Comparison of ENCODE assay signal across 23 cellular contexts in the genomic region with DNA sequence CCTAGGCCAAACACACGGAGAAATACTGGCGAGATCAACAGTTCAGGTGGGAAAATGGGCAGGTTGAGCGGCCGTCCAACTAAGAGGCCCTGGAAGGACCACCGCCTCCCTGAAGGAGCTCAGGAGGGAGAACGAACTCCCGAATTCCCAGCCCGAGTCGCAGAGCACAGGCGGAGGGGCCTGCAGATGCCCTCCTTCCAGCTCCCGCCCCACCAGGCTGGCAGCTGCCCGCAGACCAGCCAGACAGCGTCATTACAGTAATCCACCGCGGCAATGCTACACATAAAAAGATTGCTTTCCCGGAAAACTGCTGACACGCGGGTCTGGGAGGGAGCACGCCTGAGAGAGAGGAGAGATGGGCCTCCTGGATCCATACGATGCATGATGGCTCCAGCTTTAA.
"Had no signal": no experiment of that assay in that cellular context is flagged by ENCODE, and none has a peak within 500 bp of the region (broad histone marks: within the 10 kb centered on the region; RNA-seq: fewer than 3 reads in every experiment).

No MANE protein-coding gene starts in this region.

- FAIRE-seq: colon, frontal cortex, urothelium cell line had no signal

- H3K9me3 Mint-ChIP-seq: immature natural killer cell; memory B cell; nephron; stimulated activated naive CD8-positive, alpha-beta T cell treated with anti-CD3 and anti-CD28 coated beads, Interleukin-15, Interleukin-2, amounts not matched to agents 100 ng/mL and 50 ng/mL, for 24 hours had no signal

- H3K4me3 ChIP-seq: dorsolateral prefrontal cortex, lung, prostate gland, right atrium auricular region, sigmoid colon, skin epidermis, spleen, thoracic aorta, tibial nerve, upper lobe of left lung had no signal

- H3K36me3 Mint-ChIP-seq: immature natural killer cell, memory B cell had no signal

- H3K27me3 ChIP-seq: right atrium auricular region, tibial nerve, upper lobe of left lung had no signal

- H3K27ac ChIP-seq: dorsolateral prefrontal cortex, prostate gland, right atrium auricular region, sigmoid colon, skin epidermis, spleen, thoracic aorta, tibial nerve, upper lobe of left lung had no signal

- ATAC-seq: stimulated activated naive B cell treated with anti-CD40 and anti-IgM and Interleukin-4, amounts not matched to agents 10 μg/mL and 1 μg/mL and 100 μg/mL, for 72 hours had no signal

- H3K27me3 Mint-ChIP-seq: stimulated activated naive CD8-positive, alpha-beta T cell treated with anti-CD3 and anti-CD28 coated beads, Interleukin-15, Interleukin-2, amounts not matched to agents 100 ng/mL and 50 ng/mL, for 24 hours had no signal

- H3K9me3 ChIP-seq: prostate gland, right atrium auricular region, thoracic aorta had no signal

- H3K4me3 Mint-ChIP-seq: immature natural killer cell; memory B cell; nephron; stimulated activated naive B cell treated with anti-CD40 and anti-IgM and Interleukin-4, amounts not matched to agents 10 μg/mL and 1 μg/mL and 100 μg/mL, for 72 hours; stimulated activated naive CD8-positive, alpha-beta T cell treated with anti-CD3 and anti-CD28 coated beads, Interleukin-15, Interleukin-2, amounts not matched to agents 100 ng/mL and 50 ng/mL, for 24 hours had no signal

- H3K36me3 ChIP-seq: prostate gland, right atrium auricular region, sigmoid colon, spleen, thoracic aorta, tibial nerve, upper lobe of left lung had no signal

- DNase-seq: dorsolateral prefrontal cortex; effector CD4-positive, alpha-beta T cell; hypothalamus; immature natural killer cell; islet precursor cell; nucleus accumbens; sigmoid colon; spleen; stimulated activated CD4-positive, alpha-beta T cell treated with anti-CD3 and anti-CD28 coated beads, Interleukin-4, amount 100 ng/mL, for 4 hours; stimulated activated naive B cell treated with anti-CD40 and anti-IgM and Interleukin-4, amounts not matched to agents 10 μg/mL and 1 μg/mL and 100 μg/mL, for 72 hours; upper lobe of left lung had no signal
